Comparison of ENCODE assay signal across 8 cellular contexts in genomic region chr1:15153184-15153841, GRCh38. TPM values are rescaled to one million over a fixed set of nuclear protein-coding genes. Genes with fewer than 3 reads are reported as not detected.
DNase-seq lines count a peak whose midpoint lies in the region; ATAC-seq and TF ChIP-seq lines count a peak whose summit lies in the region.

Gene TMEM51 (plus strand): TSS chr1:15153747. CDS start chr1:15215088, 61,341 bp downstream.

- H3K79me2 ChIP-seq in SK-N-SH (ENCODE audit: insufficient read depth): peaks cover 7% of the 10 kb centered on the region; the same call in 1 of the 2 replicates

- no peak for ATAC-seq in HG03442 (IDR thresholded peaks at IDR 0.05; ENCODE audit: unreplicated experiment)

- intact Hi-C loops in transverse colon (cut with DNase I; ENCODE audit: low total_unique reads): loop anchor here (5.0 kb wide), 2 partner anchors 59 to 119 kb away; no protein-coding TSS in a partner anchor

- in situ Hi-C loops in transverse colon (cut with MboI; ENCODE audit: low pct_ligation_motif_present in 1 of 4, low pct_unique_long_range_greater_than_20kb in 1 of 4, low sequenced_read_pairs in 3 of 4): loop anchor here in 2 of 4 donors (10.0 kb wide), 1 partner anchor 121 kb away; no protein-coding TSS in a partner anchor

- H3K9ac ChIP-seq in SK-N-SH (peak within 1 kb of the TSS; percentile 81), endocrine pancreas (ENCODE audit: control insufficient read depth, insufficient read depth, low read length) (peak within 1 kb of the TSS; percentile 88)

- WGBS in SK-N-SH (ENCODE audit: low lambda C conversion rate): 0% methylated on average over 11 of the region's 56 CpGs
- 3% methylated on average over 40 of the region's 56 CpGs; no CpG with 5 or more reads in 1 of the 2 donors for WGBS in transverse colon (ENCODE audit: low coverage in 1 of 2), 2 donors

- TF ChIP-seq CTCF in SK-N-SH (IDR thresholded peaks at IDR 0.05) (no peak), transverse colon (IDR thresholded peaks at IDR 0.05) (no peak)

- H3K4me2 ChIP-seq in SK-N-SH: peak within 1 kb of the TSS; percentile 93

- H3F3A ChIP-seq in SK-N-SH (replicated peaks; ENCODE audit: insufficient read depth): peaks cover 5% of the 10 kb centered on the region

- DNase-seq in COLO829 (ENCODE audit: low spot score) (peak; percentile 34), HT1080 (ENCODE audit: low read depth) (peak; percentile 73), SK-N-SH (peak; percentile 92), medulla oblongata (ENCODE audit: extremely low spot score) (peak; percentile 35), transverse colon (peak; percentile 87)
- no peak for DNase-seq in stimulated activated CD4-positive, alpha-beta T cell treated with anti-CD3 and anti-CD28 coated beads, Interleukin-1b, Interleukin-23, amount 100 ng/mL, for 48 hours

- H3K27me3 ChIP-seq in SK-N-SH (ENCODE audit: insufficient read depth): no peaks in the 10 kb centered on the region
- no peaks in the 10 kb centered on the region for H3K27me3 ChIP-seq in endocrine pancreas (ENCODE audit: control insufficient read depth, insufficient read depth, low read length)
- H3K27me3 ChIP-seq in transverse colon: no peaks in the 10 kb centered on the region

- CTCF ChIA-PET in SK-N-SH (lab: Yijun Ruan, JAX): interaction anchor here (0.6 to 9.8 kb wide), 38 partner anchors 9 to 278 kb away, joined by 3 to 132 read pairs (median 4); partner anchors contain the start of gene FHAD1

- peak within 1 kb of the TSS; percentile 75 for H2AFZ ChIP-seq in SK-N-SH (ENCODE audit: low read depth)

- TF ChIP-seq POLR2A in transverse colon (IDR thresholded peaks at IDR 0.05): peak; percentile 62

- no peaks in the 10 kb centered on the region for H3K9me2 ChIP-seq in SK-N-SH

- TF ChIP-seq EP300 in SK-N-SH (IDR thresholded peaks at IDR 0.05; ENCODE audit: borderline replicate concordance in 1 of 2, low read depth in 1 of 2, low read length in 1 of 2) (no peak), transverse colon (IDR thresholded peaks at IDR 0.05; ENCODE audit: low read depth) (no peak)

- POLR2A ChIA-PET in SK-N-SH (lab: Yijun Ruan, JAX): interaction anchor here (0.5 to 4.7 kb wide), 14 partner anchors 12 to 130 kb away, joined by 3 to 88 read pairs (median 4); no protein-coding TSS in a partner anchor

- no peaks in the 10 kb centered on the region for H3K36me3 ChIP-seq in SK-N-SH (replicated peaks in 1 of 2; ENCODE audit: control insufficient read depth in 1 of 2, insufficient read depth in 2 of 2, low read length in 1 of 2)
- no peaks in the 10 kb centered on the region for H3K36me3 ChIP-seq in endocrine pancreas (ENCODE audit: control insufficient read depth, insufficient read depth, low read length)
- H3K36me3 ChIP-seq in transverse colon: no peaks in the 10 kb centered on the region

- no peak for TF ChIP-seq RAD21 in SK-N-SH (IDR thresholded peaks at IDR 0.05; ENCODE audit: low read length)

- H3K27ac ChIP-seq in SK-N-SH (ENCODE audit: low read depth in 2 of 2, low read length in 1 of 2): peak within 1 kb of the TSS; percentile 62 to 100
- peak within 1 kb of the TSS; percentile 91 to 98 (median 96) for H3K27ac ChIP-seq in transverse colon

- H3K4me3 ChIP-seq in SK-N-SH (ENCODE audit: low read depth in 2 of 2, low read length in 1 of 2): peak within 1 kb of the TSS; percentile 77 to 84
- H3K4me3 ChIP-seq in endocrine pancreas (ENCODE audit: control insufficient read depth, insufficient read depth, low read length): peak within 1 kb of the TSS; percentile 81
- H3K4me3 ChIP-seq in transverse colon: peak within 1 kb of the TSS; percentile 64 to 90 (median 77)

- H3K4me1 ChIP-seq in SK-N-SH (ENCODE audit: control insufficient read depth in 1 of 2, insufficient read depth in 2 of 2, low read depth in 1 of 2, low read length in 1 of 2): peaks cover 5 to 67% of the 10 kb centered on the region in 2 experiments; a peak in 3 of 4 replicates
- H3K4me1 ChIP-seq in endocrine pancreas (ENCODE audit: control insufficient read depth, insufficient read depth, low read length): no peaks in the 10 kb centered on the region
- H3K4me1 ChIP-seq in transverse colon: peaks cover 7 to 51% (median 35%) of the 10 kb centered on the region in 4 donors

- H3K9me3 ChIP-seq in SK-N-SH (no peaks in the 10 kb centered on the region), endocrine pancreas (ENCODE audit: control insufficient read depth, low read length) (no peaks in the 10 kb centered on the region), transverse colon (no peaks in the 10 kb centered on the region)

- H4K20me1 ChIP-seq in SK-N-SH (ENCODE audit: insufficient read depth): no peaks in the 10 kb centered on the region

TF ChIP-seq in SK-N-SH, 30 proteins besides CTCF, POLR2A, EP300 and RAD21:
- TF ChIP-seq RXRA (IDR thresholded peaks at IDR 0.05; ENCODE audit: borderline replicate concordance, low read depth) (no peak), TEAD4 (IDR thresholded peaks at IDR 0.05; ENCODE audit: borderline replicate concordance, insufficient read depth) (no peak), NFIC (IDR thresholded peaks at IDR 0.05; ENCODE audit: borderline replicate concordance) (no peak), GATA2 (CRISPR knock-in tag; IDR thresholded peaks at IDR 0.05) (no peak), GABPA (IDR thresholded peaks at IDR 0.05; ENCODE audit: low read depth) (no peak), ELF1 (IDR thresholded peaks at IDR 0.05) (no peak), POLR2AphosphoS5 (IDR thresholded peaks at IDR 0.05; ENCODE audit: low read depth, low read length) (0 out of 2 replicates have a peak, but pooled peaks have one; percentile 10), SIN3A (IDR thresholded peaks at IDR 0.05; ENCODE audit: borderline replicate concordance, low read depth, low read length) (0 out of 2 replicates have a peak, but pooled peaks have one; percentile 40), CHD2 (IDR thresholded peaks at IDR 0.05; ENCODE audit: low read length, partially characterized antibody) (no peak), EZH2phosphoT487 (IDR thresholded peaks at IDR 0.05; ENCODE audit: borderline replicate concordance, low read depth) (no peak), SMC3 (IDR thresholded peaks at IDR 0.05; ENCODE audit: low read depth, low read length) (0 out of 2 replicates have a peak, but pooled peaks have one; percentile 6), IRF3 (IDR thresholded peaks at IDR 0.05; ENCODE audit: low read depth, low read length) (no peak), MXI1 (IDR thresholded peaks at IDR 0.05; ENCODE audit: low read depth, low read length) (peak; percentile 78)

RNA-seq across cellular contexts. Expression of gene TMEM51, which starts in this region (rescaled TPM):
- 14.5 and 19.9 TPM in 2 replicates for total RNA-seq in HT1080 (2014; rRNA removed; shearing (Covaris generic))
- polyA plus RNA-seq in HT1080 (2015; cell fraction: cytosol; rRNA removed): 20.9 and 21.4 TPM in 2 replicates
- 17.4 and 19.4 TPM in 2 replicates for polyA plus RNA-seq in HT1080 (2015; cell fraction: nucleus; rRNA removed)
- polyA plus RNA-seq in SK-N-SH (2012; rRNA removed): 20.5 and 25.6 TPM in 2 replicates
- polyA plus RNA-seq in SK-N-SH (2012; cell fraction: cytosol; rRNA removed): 18.6 and 23.4 TPM in 2 replicates
- polyA plus RNA-seq in SK-N-SH (2012; cell fraction: nucleus; rRNA removed): 18.5 and 19.6 TPM in 2 replicates
- 10 to 100 TPM; 17.7 to 32.9 (median 22.9) TPM for total RNA-seq in transverse colon
